ENCODE assay signal across 11 cellular contexts in genomic region chr3:179896507-179896906, GRCh38.
"Had no signal": no experiment of that assay in that cellular context is flagged by ENCODE, and none has a peak within 500 bp of the region (broad histone marks: within the 10 kb centered on the region; RNA-seq: fewer than 3 reads in every experiment).

No MANE protein-coding gene starts in this region.

- H3K9me3 ChIP-seq: HAP-1 had no signal

- H2AFZ ChIP-seq: GM23248, GM23338 had no signal

- H3K36me3 ChIP-seq: HAP-1 had no signal

- H3K27ac ChIP-seq: GM23248 had no signal

- H3K9ac ChIP-seq: GM23248 had no signal

- FAIRE-seq: H1, H54 had no signal

- ATAC-seq: GM23338, HCT116 had no signal

- DNase-seq: GM23248, GOT3, H7, H9, HCEC 1CT, HFFc6 had no signal

- H3K4me3 ChIP-seq: GM23248, GM23338, HAP-1 had no signal

- H3K4me2 ChIP-seq: GM23338 had no signal
